Comparison of ENCODE assay signal across 8 cellular contexts in the genomic region with DNA sequence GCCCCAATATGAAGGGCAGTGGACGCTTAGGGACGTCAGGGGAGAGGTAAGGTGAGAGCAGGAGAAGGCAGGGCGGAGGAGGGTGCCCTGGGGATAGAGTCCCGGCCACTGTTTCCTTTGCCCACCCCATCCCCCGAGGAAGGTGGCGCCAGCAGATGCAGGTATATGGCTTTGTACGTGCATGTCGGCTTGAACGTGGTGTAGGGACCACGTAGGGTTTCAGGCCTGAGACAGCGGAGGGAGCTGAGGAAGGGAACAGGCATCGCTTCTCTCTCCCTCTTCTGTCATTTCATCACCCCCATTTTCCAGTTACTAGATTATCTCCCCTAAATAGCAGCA.
DNase-seq lines count a peak whose midpoint lies in the region; ATAC-seq and TF ChIP-seq lines count a peak whose summit lies in the region.

No MANE protein-coding gene starts in this region.

- no peaks in the 10 kb centered on the region for H3K9me3 Mint-ChIP-seq in natural killer cell treated with Interleukin-12 subunit alpha and Interleukin-12 subunit beta and Interleukin-15 and Interleukin-18, amount 100 ng/mL, for 72 hours

- peak overlapping the region; percentile 79 to 91 for H3K27ac Mint-ChIP-seq in natural killer cell treated with Interleukin-12 subunit alpha and Interleukin-12 subunit beta and Interleukin-15 and Interleukin-18, amount 100 ng/mL, for 72 hours

- no peak for DNase-seq in BJ (ENCODE audit: low read depth)
- no peak for DNase-seq in cardiac fibroblast (ENCODE audit: low read depth in 2 of 2)
- DNase-seq in natural killer cell treated with Interleukin-12 subunit alpha and Interleukin-12 subunit beta and Interleukin-15 and Interleukin-18, amount 100 ng/mL, for 72 hours (ENCODE audit: low spot score), result no peak
- DNase-seq in HEK293T (ENCODE audit: extremely low spot score), result no peak
- no peak for DNase-seq in NCI-H2081 (lab: John Stamatoyannopoulos, UW)
- DNase-seq in NCI-H2081 treated with DMSO at 0.1 percent for 48 hours (lab: John Stamatoyannopoulos, UW), result no peak

- no peak for TF ChIP-seq CTCF in BJ (IDR thresholded peaks at IDR 0.05; ENCODE audit: insufficient read depth, low read depth, low read length)
- TF ChIP-seq CTCF in cardiac fibroblast (IDR thresholded peaks at IDR 0.05; ENCODE audit: low read depth, low read length), result no peak

- H3K4me1 Mint-ChIP-seq in natural killer cell treated with Interleukin-12 subunit alpha and Interleukin-12 subunit beta and Interleukin-15 and Interleukin-18, amount 100 ng/mL, for 72 hours (ENCODE audit: low read depth in 2 of 2), result peaks cover 14 to 26% of the 10 kb centered on the region in 2 donors

- H3K4me3 Mint-ChIP-seq in natural killer cell treated with Interleukin-12 subunit alpha and Interleukin-12 subunit beta and Interleukin-15 and Interleukin-18, amount 100 ng/mL, for 72 hours, result peak overlapping the region; percentile 89

- ATAC-seq in GM19438 (IDR thresholded peaks at IDR 0.05; ENCODE audit: low read depth, unreplicated experiment) (peak; percentile 33), HG03469 (IDR thresholded peaks at IDR 0.05; ENCODE audit: unreplicated experiment) (peak; percentile 9)
- ATAC-seq in natural killer cell treated with Interleukin-12 subunit alpha and Interleukin-12 subunit beta and Interleukin-15 and Interleukin-18, amount 100 ng/mL, for 72 hours, result peak; percentile 4 to 22

- H3K27me3 Mint-ChIP-seq in natural killer cell treated with Interleukin-12 subunit alpha and Interleukin-12 subunit beta and Interleukin-15 and Interleukin-18, amount 100 ng/mL, for 72 hours, result peaks cover 0 to 3% of the 10 kb centered on the region in 2 donors

- POLR2A ChIA-PET in BJ (lab: Charles Lee), result no interaction called here
- POLR2A ChIA-PET in HEK293T (lab: Yijun Ruan, JAX), result no interaction called here

- no peaks in the 10 kb centered on the region for H3K36me3 ChIP-seq in BJ (ENCODE audit: control insufficient read depth, insufficient read depth, low read length)

- CTCF ChIA-PET in BJ (lab: Yijun Ruan, JAX), result interaction anchor here (1.3 kb wide), 2 partner anchors 11 to 499 kb away, joined by 3 to 4 read pairs; no protein-coding TSS in a partner anchor
- CTCF ChIA-PET in HEK293T (lab: Yijun Ruan, JAX), result interaction anchor here (0.9 to 1.2 kb wide), 2 partner anchors 383 to 462 kb away, joined by 3 to 4 read pairs; no protein-coding TSS in a partner anchor

- no peaks in the 10 kb centered on the region for H3K36me3 Mint-ChIP-seq in natural killer cell treated with Interleukin-12 subunit alpha and Interleukin-12 subunit beta and Interleukin-15 and Interleukin-18, amount 100 ng/mL, for 72 hours

- no peaks in the 10 kb centered on the region; the same call in 1 of the 2 replicates for H3K27me3 ChIP-seq in BJ (ENCODE audit: control insufficient read depth, insufficient read depth, low read length)

- H3K4me3 ChIP-seq in BJ (ENCODE audit: low read depth, low read length), result peak overlapping the region; percentile 33
- peak overlapping the region; percentile 11 to 41 for H3K4me3 ChIP-seq in cardiac fibroblast (replicated peaks in 1 of 2; ENCODE audit: low read depth in 2 of 2, low read length in 2 of 2)

TF ChIP-seq in HEK293T, 16 proteins besides CTCF, POLR2A, EP300 and RAD21:
- TF ChIP-seq CTBP1 (IDR thresholded peaks at IDR 0.05; ENCODE audit: borderline replicate concordance) (no peak), FOXK2 (IDR thresholded peaks at IDR 0.05) (no peak), ARNT (IDR thresholded peaks at IDR 0.05) (no peak), FOXM1 (IDR thresholded peaks at IDR 0.05; ENCODE audit: borderline replicate concordance) (no peak), NFRKB (IDR thresholded peaks at IDR 0.05) (no peak), ZNF384 (IDR thresholded peaks at IDR 0.05) (no peak), TARDBP (IDR thresholded peaks at IDR 0.05) (no peak), SP1 (IDR thresholded peaks at IDR 0.05) (no peak), HDGF (IDR thresholded peaks at IDR 0.05; ENCODE audit: borderline replicate concordance) (no peak), BHLHE40 (IDR thresholded peaks at IDR 0.05; ENCODE audit: borderline replicate concordance) (no peak), ELF4 (IDR thresholded peaks at IDR 0.05) (no peak), SUZ12 (IDR thresholded peaks at IDR 0.05) (no peak), FOXA1 (IDR thresholded peaks at IDR 0.05) (no peak), L3MBTL2 (conservative IDR thresholded peaks at IDR 0.05) (no peak), LEF1 (IDR thresholded peaks at IDR 0.05; ENCODE audit: borderline replicate concordance) (no peak)
- TF ChIP-seq, protein P1, sequence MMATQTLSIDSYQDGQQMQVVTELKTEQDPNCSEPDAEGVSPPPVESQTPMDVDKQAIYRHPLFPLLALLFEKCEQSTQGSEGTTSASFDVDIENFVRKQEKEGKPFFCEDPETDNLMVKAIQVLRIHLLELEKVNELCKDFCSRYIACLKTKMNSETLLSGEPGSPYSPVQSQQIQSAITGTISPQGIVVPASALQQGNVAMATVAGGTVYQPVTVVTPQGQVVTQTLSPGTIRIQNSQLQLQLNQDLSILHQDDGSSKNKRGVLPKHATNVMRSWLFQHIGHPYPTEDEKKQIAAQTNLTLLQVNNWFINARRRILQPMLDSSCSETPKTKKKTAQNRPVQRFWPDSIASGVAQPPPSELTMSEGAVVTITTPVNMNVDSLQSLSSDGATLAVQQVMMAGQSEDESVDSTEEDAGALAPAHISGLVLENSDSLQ (IDR thresholded peaks at IDR 0.05), result no peak
